ENCODE assay signal across 16 cellular contexts in genomic region chrX:137353404-137353803, GRCh38.
DNase-seq lines count a peak whose midpoint lies in the region; ATAC-seq, FAIRE-seq and TF ChIP-seq lines count a peak whose summit lies in the region.
"Had no signal": no experiment of that assay in that cellular context is flagged by ENCODE, and none has a peak within 500 bp of the region (broad histone marks: within the 10 kb centered on the region; RNA-seq: fewer than 3 reads in every experiment).

No MANE protein-coding gene starts in this region.

- ATAC-seq in GM18868 (IDR thresholded peaks at IDR 0.05; ENCODE audit: unreplicated experiment) (peak; percentile 66), HG02571 (IDR thresholded peaks at IDR 0.05; ENCODE audit: unreplicated experiment) (peak; percentile 53), HG03025 (IDR thresholded peaks at IDR 0.05; ENCODE audit: low FRiP score, unreplicated experiment) (peak; percentile 59), GM12878 (no peak), HG03097 (IDR thresholded peaks at IDR 0.05; ENCODE audit: low FRiP score, unreplicated experiment) (no peak)
- ATAC-seq: GM23338 had no signal

- H4K20me1 ChIP-seq in GM12878 (ENCODE audit: control insufficient read depth, insufficient read depth) (no peaks in the 10 kb centered on the region), GM23248 (ENCODE audit: insufficient read depth) (no peaks in the 10 kb centered on the region)

- H3K9me2 ChIP-seq in GM23248 (ENCODE audit: insufficient read depth): no peaks in the 10 kb centered on the region

- H3K4me2 ChIP-seq in GM12878 (ENCODE audit: control insufficient read depth, insufficient read depth) (no peak overlapping the region), GM23248 (ENCODE audit: unreplicated experiment) (no peak overlapping the region)
- H3K4me2 ChIP-seq: GM23338, KMS-11 had no signal

- intact Hi-C loops in GM12878 (cut with micrococcal nuclease; ENCODE audit: unreplicated experiment): no loop called here
- intact Hi-C loops in cardiac septum (cut with DNase I): no loop called here

- CTCF ChIA-PET in GM12878 (lab: Yijun Ruan, JAX): interaction anchor here (0.6 kb wide), 1 partner anchor 54 kb away, joined by 6 read pairs; no protein-coding TSS in a partner anchor

- no peak for FAIRE-seq in GM12878 (lab: Jason Lieb, UNC)
- FAIRE-seq: A204.1, GM12892 had no signal

- no peak for DNase-seq in GM12878 (ENCODE audit: low read depth, low spot score)
- DNase-seq in cardiac septum (ENCODE audit: low spot score): no peak
- no peak for DNase-seq in COLO829 (ENCODE audit: low spot score)
- DNase-seq in GM23248: no peak
- DNase-seq: CD4-positive, alpha-beta T cell; DMS79; HFFc6 had no signal

- H3K9ac ChIP-seq in GM12878 (ENCODE audit: control insufficient read depth, insufficient read depth, low read length) (no peak overlapping the region), GM23248 (no peak overlapping the region)
- H3K9ac ChIP-seq: KMS-11 had no signal

- TF ChIP-seq POLR2A in GM12878 (IDR thresholded peaks at IDR 0.05; ENCODE audit: low read depth, low read length): no peak

- H3K27me3 ChIP-seq in GM12878 (replicated peaks in 1 of 2; ENCODE audit: control insufficient read depth in 2 of 2, insufficient read depth in 2 of 2, low read length in 1 of 2) (no peaks in the 10 kb centered on the region), GM23248 (replicated peaks; ENCODE audit: insufficient read depth) (no peaks in the 10 kb centered on the region)

- H3K27ac ChIP-seq in GM12878 (ENCODE audit: control insufficient read depth, insufficient read depth) (no peak overlapping the region), GM23248 (no peak overlapping the region)
- H3K27ac ChIP-seq: KMS-11 had no signal

- TF ChIP-seq RAD21 in GM12878 (IDR thresholded peaks at IDR 0.05; ENCODE audit: insufficient read depth, low read depth, low read length): no peak

- POLR2A ChIA-PET in GM12878 (lab: Charles Lee): interaction anchor here (0.6 kb wide), 1 partner anchor 1506 kb away, joined by 3 read pairs; no protein-coding TSS in a partner anchor

- H3K4me3 ChIP-seq in GM12878: no peak overlapping the region
- H3K4me3 ChIP-seq in GM23248: no peak overlapping the region
- H3K4me3 ChIP-seq: GM23338, HAP-1 had no signal

- RAD21 ChIA-PET in GM12878 (lab: Charles Lee; ENCODE audit: unreplicated experiment): no interaction called here

- H3K4me1 ChIP-seq in GM12878 (ENCODE audit: control insufficient read depth, insufficient read depth, low read length) (no peaks in the 10 kb centered on the region), GM23248 (ENCODE audit: insufficient read depth) (no peaks in the 10 kb centered on the region)
- H3K4me1 ChIP-seq: HAP-1 had no signal

- no peaks in the 10 kb centered on the region for H3K36me3 ChIP-seq in GM12878 (ENCODE audit: control insufficient read depth in 2 of 2, insufficient read depth in 2 of 2, low read length in 1 of 2)
- no peaks in the 10 kb centered on the region for H3K36me3 ChIP-seq in GM23248 (ENCODE audit: low read depth)
- H3K36me3 ChIP-seq: HAP-1 had no signal

- H3K79me2 ChIP-seq in GM12878 (ENCODE audit: control insufficient read depth, insufficient read depth, low read length) (no peaks in the 10 kb centered on the region), GM23248 (ENCODE audit: insufficient read depth) (no peaks in the 10 kb centered on the region)

- no peak for TF ChIP-seq CTCF in GM12878 (IDR thresholded peaks at IDR 0.05 in 2 of 3, conservative IDR thresholded peaks at IDR 0.05 in 1 of 3; ENCODE audit: control insufficient read depth in 2 of 3, extremely low read depth in 1 of 3, insufficient read depth in 1 of 3, low read depth in 3 of 3, low read length in 3 of 3)

- BruUV-seq in GM12878 (replicated peaks; lab: Mats Ljungman, UMichigan): no TSS peak

- H2AFZ ChIP-seq in GM12878 (ENCODE audit: control insufficient read depth, low read depth, low read length) (no peak overlapping the region), GM23248 (no peak overlapping the region)
- H2AFZ ChIP-seq: GM23338 had no signal

- H3F3A ChIP-seq in GM23248 (ENCODE audit: insufficient read depth): no peaks in the 10 kb centered on the region

- 0% methylated on average over 1 of the region's 1 CpG for WGBS in GM12878 (ENCODE audit: insufficient coverage, insufficient replicate concordance, low lambda C conversion rate, missing lambda C conversion rate)
- 0% methylated on average over 1 of the region's 1 CpG for WGBS in GM23248 (ENCODE audit: low coverage in 1 of 2, low lambda C conversion rate in 2 of 2, missing lambda C conversion rate in 2 of 2), 2 experiments

- H3K9me3 ChIP-seq in GM12878 (replicated peaks; ENCODE audit: control insufficient read depth, insufficient read depth, low read length) (no peaks in the 10 kb centered on the region), GM23248 (ENCODE audit: low read depth) (no peaks in the 10 kb centered on the region)
- H3K9me3 ChIP-seq: HAP-1 had no signal

- SMC1A ChIA-PET in GM12878 (lab: Charles Lee; ENCODE audit: uncharacterized antibody, unreplicated experiment): interaction anchor here (1.3 kb wide), 1 partner anchor 10 kb away, joined by 3 read pairs; no protein-coding TSS in a partner anchor

- TF ChIP-seq EP300 in GM12878 (IDR thresholded peaks at IDR 0.05; ENCODE audit: borderline replicate concordance in 1 of 2, control insufficient read depth in 1 of 2, low read depth in 2 of 2, low read length in 2 of 2): no peak

- in situ Hi-C loops in GM12878 (cut with MboI) (no loop called here), GM23248 (cut with MboI) (no loop called here)

TF ChIP-seq in GM12878, 131 proteins besides CTCF, POLR2A, EP300 and RAD21:
- TF ChIP-seq SKIL (IDR thresholded peaks at IDR 0.05; ENCODE audit: low read depth, poor library complexity, severe bottlenecking): no peak
- 0 out of 2 replicates have a peak, but pooled peaks have one; percentile 14 for TF ChIP-seq MTA2 (IDR thresholded peaks at IDR 0.05; ENCODE audit: low read depth)
- TF ChIP-seq SIX5 (IDR thresholded peaks at IDR 0.05; ENCODE audit: low read depth, low read length, severe bottlenecking): no peak
- no peak for TF ChIP-seq POLR2AphosphoS2 (IDR thresholded peaks at IDR 0.05; ENCODE audit: low read depth, low read length)
- TF ChIP-seq MEF2B (IDR thresholded peaks at IDR 0.05; ENCODE audit: partially characterized antibody, poor library complexity, severe bottlenecking): peak; percentile 71
- peak; percentile 32 to 45; a peak in 1 of 4 replicates for TF ChIP-seq IKZF2 (IDR thresholded peaks at IDR 0.05)
- TF ChIP-seq ZNF274 (IDR thresholded peaks at IDR 0.05; ENCODE audit: insufficient read depth, insufficient read length): no peak
- no peak for TF ChIP-seq ASH2L (IDR thresholded peaks at IDR 0.05; ENCODE audit: borderline replicate concordance, low read depth)
- peak; percentile 52 for TF ChIP-seq SPI1 (IDR thresholded peaks at IDR 0.05; ENCODE audit: borderline replicate concordance, insufficient read depth, low read depth, low read length)
- TF ChIP-seq PAX5 (IDR thresholded peaks at IDR 0.05; ENCODE audit: borderline replicate concordance, low read depth, low read length): no peak

Comparison
In these comparisons a context has a peak if more than half of its experiments do, and no peak if none do; other contexts are left out.
1. ATAC-seq: peak in GM18868 (single experiment), HG02571 (single experiment) and HG03025 (single experiment); none in GM12878 (single experiment) and HG03097 (single experiment).